Comparison of ENCODE assay signal across 29 cellular contexts in genomic region chr5:113029614-113030013, GRCh38. TPM values are rescaled to one million over a fixed set of nuclear protein-coding genes. Genes with fewer than 3 reads are reported as not detected.
A peak's percentile ranks its signal among the peaks of the same experiment; 100 is the strongest.
DNase-seq lines count a peak whose midpoint lies in the region; ATAC-seq and TF ChIP-seq lines count a peak whose summit lies in the region.
"Had no signal": no experiment of that assay in that cellular context is flagged by ENCODE, and none has a peak within 500 bp of the region (broad histone marks: within the 10 kb centered on the region; RNA-seq: fewer than 3 reads in every experiment).

No MANE protein-coding gene starts in this region.

- H3K4me3 ChIP-seq in left lung, result no peak overlapping the region
- H3K4me3 ChIP-seq: A549, GM12878, lower lobe of right lung, SK-N-MC, uterus had no signal

- no peaks in the 10 kb centered on the region for H3K9me3 ChIP-seq in left lung
- H3K9me3 ChIP-seq: A549, lower lobe of right lung, uterus had no signal

- no peaks in the 10 kb centered on the region for H3K27me3 ChIP-seq in left lung
- H3K27me3 ChIP-seq: uterus had no signal

- peaks cover 0 to 49% of the 10 kb centered on the region in 2 donors for H3K36me3 ChIP-seq in left lung
- H3K36me3 ChIP-seq: uterus had no signal

- ATAC-seq in Right ventricle myocardium superior (ENCODE audit: poor library complexity) (peak; percentile 50), left lung (no peak)
- ATAC-seq: A549; activated CD8-positive, alpha-beta T cell treated with anti-CD3 and anti-CD28 coated beads for 36 hours; activated T-cell treated with anti-CD3 and anti-CD28 coated beads, Interleukin-2, amount 50 U/mL, for 4 hours; effector memory CD8-positive, alpha-beta T cell; GM12878; lower lobe of right lung; Panc1 had no signal

- intact Hi-C loops in Right ventricle myocardium superior (cut with DNase I), result no loop called here
- intact Hi-C loops in cardiac septum (cut with DNase I), result no loop called here
- intact Hi-C loops in left lung (cut with DNase I), result no loop called here

- no peak for DNase-seq in Right ventricle myocardium superior
- DNase-seq in cardiac septum (ENCODE audit: low spot score), result no peak
- peak; percentile 53 for DNase-seq in RPMI7951 (ENCODE audit: low read depth)
- peak; percentile 95 for DNase-seq in fibroblast of peridontal ligament (ENCODE audit: extremely low read depth)
- peak; percentile 80 for DNase-seq in stromal cell of bone marrow (ENCODE audit: low read depth)
- DNase-seq in iPS-NIHi7 (ENCODE audit: extremely low spot score), result no peak
- no peak for DNase-seq in left lung
- no peak for DNase-seq in GM19238 (ENCODE audit: insufficient read length, low spot score)
- DNase-seq: activated CD4-positive, CD25-positive, alpha-beta regulatory T cell; activated CD8-positive, alpha-beta T cell treated with anti-CD3 and anti-CD28 coated beads for 36 hours; activated naive CD4-positive, alpha-beta T cell treated with anti-CD3 and anti-CD28 coated beads, Interleukin-2, amount 10 ng/mL, durations not matched to agents 7 days and 5 days; activated T-cell treated with anti-CD3 and anti-CD28 coated beads, Interleukin-2, amount 50 U/mL, for 4 hours; DMS153; effector memory CD8-positive, alpha-beta T cell; GF-D8; H7; immature natural killer cell; Kasumi-1; lower lobe of right lung; NCI-H1105 treated with DMSO at 0.1 percent for 48 hours; NCI-H2081 treated with DMSO at 0.1 percent for 48 hours; NCI-H510A; retina; stimulated activated CD8-positive, alpha-beta memory T cell treated with anti-CD3 and anti-CD28 coated beads, Interleukin-4, amount 100 ng/mL, for 48 hours; uterus had no signal

- no peaks in the 10 kb centered on the region for H3K4me1 ChIP-seq in left lung
- H3K4me1 ChIP-seq: A549, uterus had no signal

- no peak overlapping the region for H3K27ac ChIP-seq in left lung
- H3K27ac ChIP-seq: A549, lower lobe of right lung, SK-N-MC, uterus had no signal

- no peak for TF ChIP-seq CTCF in left lung (IDR thresholded peaks at IDR 0.05)

RNA-seq across cellular contexts. Expression of gene DCP2, which starts 53.0 kb away (rescaled TPM):
- total RNA-seq in Right ventricle myocardium superior (19.2 TPM), cardiac septum (21.8 TPM), left lung (10 to 100 TPM; 55.8 to 72.4 TPM)
- total RNA-seq in RPMI7951 (2014; rRNA removed; shearing (Covaris generic)), result 22.1 and 28.4 TPM in 2 replicates

Comparison
In these comparisons a context has a peak if more than half of its experiments do, and no peak if none do; other contexts are left out.
1. DNase-seq: peak in RPMI7951 (single experiment), fibroblast of peridontal ligament (single experiment) and stromal cell of bone marrow (single experiment); none in Right ventricle myocardium superior (single experiment), cardiac septum (single experiment), iPS-NIHi7 (single experiment), left lung (0 of 2) and GM19238 (single experiment).